Comparison of ENCODE assay signal across 8 cellular contexts in genomic region chr6:111604259-111605099, GRCh38. TPM values are rescaled to one million over a fixed set of nuclear protein-coding genes. Genes with fewer than 3 reads are reported as not detected.
DNase-seq lines count a peak whose midpoint lies in the region; ATAC-seq, FAIRE-seq and TF ChIP-seq lines count a peak whose summit lies in the region.

No MANE protein-coding gene starts in this region.

- no peaks in the 10 kb centered on the region for H3K27me3 Mint-ChIP-seq in activated T-helper 2 cell treated with anti-CD3 and anti-CD28 coated beads, Interferon-gamma antibody, Interleukin-2, Interleukin-4, amounts not matched to agents 10 μg/mL and 5 μg/mL and 100 μg/mL, durations not matched to agents 14 hours and 24 hours and 36 hours (ENCODE audit: low read depth)
- H3K27me3 Mint-ChIP-seq in osteocyte (ENCODE audit: unreplicated experiment) = no peaks in the 10 kb centered on the region

- 74% methylated on average over 7 of the region's 7 CpGs for WGBS in A549 (ENCODE audit: missing lambda C conversion rate)

- TF ChIP-seq EP300 in A549 (IDR thresholded peaks at IDR 0.05) = no peak

- peak overlapping the region; percentile 79 for H3K4me2 ChIP-seq in A549

- DNase-seq in A549 (ENCODE audit: low read depth in 1 of 2, low spot score in 1 of 2) = no peak
- DNase-seq in H7 = peak; percentile 59
- no peak for DNase-seq in activated T-helper 2 cell treated with anti-CD3 and anti-CD28 coated beads, Interferon-gamma antibody, Interleukin-2, Interleukin-4, amounts not matched to agents 10 μg/mL and 5 μg/mL and 100 μg/mL, durations not matched to agents 14 hours and 24 hours and 36 hours (ENCODE audit: low spot score)
- peak; percentile 83 for DNase-seq in Right ventricle myocardium superior
- no peak for DNase-seq in osteocyte (ENCODE audit: extremely low spot score, unreplicated experiment)
- DNase-seq in NCI-H2107 (lab: John Stamatoyannopoulos, UW) = no peak
- no peak for DNase-seq in NCI-H774 (lab: John Stamatoyannopoulos, UW)

- POLR2A ChIA-PET in A549 (lab: Yijun Ruan, JAX) = interaction anchor here (0.6 to 2.3 kb wide), 3 partner anchors 12 to 121 kb away, joined by 3 to 30 read pairs (median 11); partner anchors contain the start of gene REV3L

- no peak for TF ChIP-seq RAD21 in A549 (conservative IDR thresholded peaks at IDR 0.05 in 1 of 2, IDR thresholded peaks at IDR 0.05 in 1 of 2)

- H3K27ac Mint-ChIP-seq in activated T-helper 2 cell treated with anti-CD3 and anti-CD28 coated beads, Interferon-gamma antibody, Interleukin-2, Interleukin-4, amounts not matched to agents 10 μg/mL and 5 μg/mL and 100 μg/mL, durations not matched to agents 14 hours and 24 hours and 36 hours = peak overlapping the region; percentile 98
- H3K27ac Mint-ChIP-seq in osteocyte (ENCODE audit: unreplicated experiment) = peak overlapping the region; percentile 96

- H3K27ac ChIP-seq in A549 = peak overlapping the region; percentile 78 to 87

- peaks cover 51% of the 10 kb centered on the region for H3K4me1 Mint-ChIP-seq in activated T-helper 2 cell treated with anti-CD3 and anti-CD28 coated beads, Interferon-gamma antibody, Interleukin-2, Interleukin-4, amounts not matched to agents 10 μg/mL and 5 μg/mL and 100 μg/mL, durations not matched to agents 14 hours and 24 hours and 36 hours (ENCODE audit: low read depth)
- peaks cover 62% of the 10 kb centered on the region for H3K4me1 Mint-ChIP-seq in osteocyte (ENCODE audit: unreplicated experiment)

- H3K9me3 Mint-ChIP-seq in activated T-helper 2 cell treated with anti-CD3 and anti-CD28 coated beads, Interferon-gamma antibody, Interleukin-2, Interleukin-4, amounts not matched to agents 10 μg/mL and 5 μg/mL and 100 μg/mL, durations not matched to agents 14 hours and 24 hours and 36 hours = no peaks in the 10 kb centered on the region
- H3K9me3 Mint-ChIP-seq in osteocyte (ENCODE audit: unreplicated experiment) = no peaks in the 10 kb centered on the region

- FAIRE-seq in A549 (lab: Jason Lieb, UNC) = no peak

- intact Hi-C loops in activated T-helper 2 cell treated with anti-CD3 and anti-CD28 coated beads, Interferon-gamma antibody, Interleukin-2, Interleukin-4, amounts not matched to agents 10 μg/mL and 5 μg/mL and 100 μg/mL, durations not matched to agents 14 hours and 24 hours and 36 hours (cut with micrococcal nuclease) = loop anchor here (1.0 to 5.0 kb wide), 6 partner anchors 42 to 439 kb away; a partner anchor contains a TSS
- intact Hi-C loops in Right ventricle myocardium superior (cut with DNase I) = no loop called here

- no peaks in the 10 kb centered on the region for H3K36me3 ChIP-seq in H7 (replicated peaks; ENCODE audit: control insufficient read depth, insufficient read depth, low read length)

- no peaks in the 10 kb centered on the region for H3K27me3 ChIP-seq in H7 (ENCODE audit: control insufficient read depth, insufficient read depth, low read length)

- peaks cover 10% of the 10 kb centered on the region for H3K36me3 Mint-ChIP-seq in activated T-helper 2 cell treated with anti-CD3 and anti-CD28 coated beads, Interferon-gamma antibody, Interleukin-2, Interleukin-4, amounts not matched to agents 10 μg/mL and 5 μg/mL and 100 μg/mL, durations not matched to agents 14 hours and 24 hours and 36 hours (ENCODE audit: low read depth)
- peaks cover under 1% of the 10 kb centered on the region for H3K36me3 Mint-ChIP-seq in osteocyte (ENCODE audit: unreplicated experiment)

- no peak for TF ChIP-seq POLR2A in A549 (IDR thresholded peaks at IDR 0.05; ENCODE audit: low read length)

- peak overlapping the region; percentile 90 for H3K4me3 Mint-ChIP-seq in activated T-helper 2 cell treated with anti-CD3 and anti-CD28 coated beads, Interferon-gamma antibody, Interleukin-2, Interleukin-4, amounts not matched to agents 10 μg/mL and 5 μg/mL and 100 μg/mL, durations not matched to agents 14 hours and 24 hours and 36 hours (ENCODE audit: low read depth)
- peak overlapping the region; percentile 80 for H3K4me3 Mint-ChIP-seq in osteocyte (ENCODE audit: unreplicated experiment)

- TF ChIP-seq CTCF in A549 (IDR thresholded peaks at IDR 0.05) (no peak), osteocyte (IDR thresholded peaks at IDR 0.05) (no peak)

- CTCF ChIA-PET in A549 (lab: Yijun Ruan, JAX) = interaction anchor here (1.4 to 2.2 kb wide), 2 partner anchors 24 to 345 kb away, joined by 4 to 7 read pairs; a partner anchor contains a TSS

- H3K4me1 ChIP-seq in A549 = peaks cover 40% of the 10 kb centered on the region

- H3K4me3 ChIP-seq in A549 (peak overlapping the region; percentile 46), H7 (ENCODE audit: insufficient read depth, low read depth, low read length) (peak overlapping the region; percentile 41; the same call in 1 of the 2 replicates)

- no peaks in the 10 kb centered on the region for H3K9me3 ChIP-seq in A549

- ATAC-seq in A549 (peak in 1 of 2 experiments; percentile 14; a peak in 2 of 6 replicates), Right ventricle myocardium superior (ENCODE audit: poor library complexity) (peak; percentile 71), GM21737 (IDR thresholded peaks at IDR 0.05; ENCODE audit: unreplicated experiment) (no peak)

TF ChIP-seq in A549, 52 proteins besides CTCF, POLR2A, EP300 and RAD21:
- TF ChIP-seq CBX8 (IDR thresholded peaks at IDR 0.05) (no peak), ZSCAN20 (CRISPR knock-in tag; IDR thresholded peaks at IDR 0.05) (no peak), MAFK (IDR thresholded peaks at IDR 0.05; ENCODE audit: partially characterized antibody) (no peak), HEYL (CRISPR knock-in tag; IDR thresholded peaks at IDR 0.05) (no peak), MYC (IDR thresholded peaks at IDR 0.05; ENCODE audit: borderline replicate concordance, low read length) (no peak), MAZ (IDR thresholded peaks at IDR 0.05; ENCODE audit: borderline replicate concordance, low read depth, low read length) (no peak)
TF ChIP-seq in A549: peak in this region for 0.

RNA-seq across cellular contexts. Expression of gene TRAF3IP2, which starts 1.2 kb away (rescaled TPM):
- polyA plus RNA-seq in A549 (2011; rRNA removed) = 9.9 and 11.6 TPM in 2 replicates
- polyA plus RNA-seq in A549 (2012; cell fraction: cytosol; rRNA removed) = 7.0 and 8.2 TPM in 2 replicates
- polyA plus RNA-seq in A549 (2012; cell fraction: nucleus; rRNA removed) = 6.4 and 7.0 TPM in 2 replicates
- 5.9 to 7.2 TPM (median 5.9 TPM) in 3 replicates for polyA plus RNA-seq in A549 (2017; fragmentation: RNase III; extraction: RNeasy Plus Mini Kit Qiagen cat#74134 plus additional on column Dnase treatment)
- 13.5 and 16.7 TPM in 2 replicates for polyA minus RNA-seq in A549 (2011; rRNA and poly(A)+ RNA removed)
- total RNA-seq in H7 (2014; rRNA removed; shearing (Covaris generic)) = 24.1 and 46.7 TPM in 2 replicates
- total RNA-seq in activated T-helper 2 cell treated with anti-CD3 and anti-CD28 coated beads, Interferon-gamma antibody, Interleukin-2, Interleukin-4, amounts not matched to agents 10 μg/mL and 5 μg/mL and 100 μg/mL, durations not matched to agents 14 hours and 24 hours and 36 hours = 20.9 and 22.5 TPM in 2 replicates
- 10.0 TPM for total RNA-seq in Right ventricle myocardium superior
- 10.5 and 12.8 TPM in 2 replicates for total RNA-seq in osteocyte

Comparison
In these comparisons a context has a peak if more than half of its experiments do, and no peak if none do; other contexts are left out.
1. DNase-seq: peak in H7 (single experiment) and Right ventricle myocardium superior (single experiment); none in A549 (0 of 2), activated T-helper 2 cell treated with anti-CD3 and anti-CD28 coated beads, Interferon-gamma antibody, Interleukin-2, Interleukin-4, amounts not matched to agents 10 μg/mL and 5 μg/mL and 100 μg/mL, durations not matched to agents 14 hours and 24 hours and 36 hours (single experiment), osteocyte (single experiment), NCI-H2107 (single experiment) and NCI-H774 (single experiment).